In the genomic region with DNA sequence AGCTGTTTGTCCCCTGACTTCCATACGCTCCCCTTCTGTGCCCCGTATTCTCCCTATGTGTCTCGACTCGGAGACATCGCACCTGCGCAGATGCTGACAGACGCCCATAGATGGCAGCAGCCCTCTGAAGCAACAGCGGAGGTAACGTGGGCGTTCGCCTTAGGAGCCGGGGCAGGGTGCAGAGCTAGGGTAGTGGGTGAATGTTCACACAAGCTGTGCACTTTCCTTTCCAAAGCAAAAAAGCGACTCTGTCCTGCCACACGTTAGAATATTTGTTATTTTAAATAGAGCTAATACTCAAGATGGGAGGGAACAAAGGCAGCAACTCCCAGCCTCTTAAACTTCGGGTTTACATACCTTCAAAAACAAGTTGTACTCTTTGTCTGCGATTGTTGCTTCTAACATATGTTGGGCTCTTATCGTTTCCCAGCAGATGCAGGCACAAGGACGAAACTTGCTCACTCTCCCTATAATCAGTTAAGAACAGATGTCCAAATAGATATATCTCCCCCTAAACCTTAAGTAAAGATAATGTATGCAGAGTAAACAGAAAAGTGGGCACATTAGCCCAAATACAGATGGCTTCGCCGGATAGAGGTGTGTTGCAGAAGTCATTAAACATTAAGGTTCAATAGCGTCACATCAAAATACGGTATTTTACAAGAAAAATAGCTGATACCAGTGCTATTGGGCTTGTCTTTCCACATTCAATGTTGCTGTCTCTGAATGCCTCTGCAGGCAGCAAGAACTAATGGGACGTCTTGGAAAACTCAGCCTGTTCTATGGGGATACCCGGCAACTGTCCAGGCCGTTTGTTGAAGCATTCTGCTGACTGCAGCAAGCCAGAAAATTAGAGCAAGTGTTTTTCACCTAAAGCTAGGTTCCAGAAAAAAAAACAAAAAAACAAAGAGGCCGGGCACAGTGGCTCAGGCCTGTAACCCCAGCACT, we compare ENCODE assay signal across 9 cellular contexts.
DNase-seq lines count a peak whose midpoint lies in the region; ATAC-seq, FAIRE-seq and TF ChIP-seq lines count a peak whose summit lies in the region.
"Had no signal": no experiment of that assay in that cellular context is flagged by ENCODE, and none has a peak within 500 bp of the region (broad histone marks: within the 10 kb centered on the region; RNA-seq: fewer than 3 reads in every experiment).

No MANE protein-coding gene starts in this region.

- no peaks in the 10 kb centered on the region for H3K36me3 Mint-ChIP-seq in CD4-positive, alpha-beta T cell (ENCODE audit: low read depth)
- H3K36me3 Mint-ChIP-seq in progenitor cell of endocrine pancreas (ENCODE audit: insufficient read depth) = no peaks in the 10 kb centered on the region

- TF ChIP-seq CTCF in CD4-positive, alpha-beta T cell (IDR thresholded peaks at IDR 0.05) = peak; percentile 70
- TF ChIP-seq CTCF in progenitor cell of endocrine pancreas (IDR thresholded peaks at IDR 0.05; ENCODE audit: unreplicated experiment) = peak; percentile 75

- POLR2A ChIA-PET in CD4-positive, alpha-beta T cell (lab: Charles Lee) = interaction anchor here (1.3 to 1.6 kb wide), 2 partner anchors 489 to 491 kb away, joined by 6 read pairs; partner anchors contain the start of gene SFMBT2

- no peaks in the 10 kb centered on the region for H3K9me3 ChIP-seq in CD4-positive, alpha-beta T cell (ENCODE audit: control insufficient read depth, low read length)

- CTCF ChIA-PET in CD4-positive, alpha-beta T cell (lab: Charles Lee) = interaction anchor here (0.6 to 2.2 kb wide), 16 partner anchors 8 to 767 kb away, joined by 3 to 10 read pairs (median 4); partner anchors contain the start of gene SFMBT2

- no peak overlapping the region for H3K4me3 Mint-ChIP-seq in CD4-positive, alpha-beta T cell
- peak overlapping the region; percentile 40 for H3K4me3 Mint-ChIP-seq in progenitor cell of endocrine pancreas (ENCODE audit: low read depth)

- no peak for FAIRE-seq in urothelium cell line (lab: Jason Lieb, UNC)
- FAIRE-seq: TTC549 had no signal

- intact Hi-C loops in CD4-positive, alpha-beta T cell (cut with DNase I, micrococcal nuclease) = loop anchor here (1.0 to 10.0 kb wide), 5 partner anchors 334 to 767 kb away; no protein-coding TSS in a partner anchor
- intact Hi-C loops in Right ventricle myocardium inferior (cut with DNase I) = loop anchor here (2.0 to 5.0 kb wide), 2 partner anchors 332 to 490 kb away; partner anchors contain the start of gene SFMBT2

- peak; percentile 61 to 77 (median 67) for DNase-seq in CD4-positive, alpha-beta T cell
- peak; percentile 31 for DNase-seq in SHP77 treated with DMSO at 0.1 percent for 48 hours (lab: John Stamatoyannopoulos, UW)
- peak; percentile 75 for DNase-seq in activated gamma-delta T cell treated with Interleukin-2 at 50 U/mL for 16 hours
- peak; percentile 86 for DNase-seq in Right ventricle myocardium inferior (ENCODE audit: missing footprints)
- DNase-seq in progenitor cell of endocrine pancreas (ENCODE audit: low spot score, unreplicated experiment) = peak; percentile 51
- DNase-seq in urothelium cell line (ENCODE audit: low spot score) = peak; percentile 75

- H3K27ac ChIP-seq in CD4-positive, alpha-beta T cell (ENCODE audit: low read depth, low read length) = no peak overlapping the region

- H3K27me3 ChIP-seq in CD4-positive, alpha-beta T cell (ENCODE audit: control insufficient read depth, insufficient read depth, low read length) = no peaks in the 10 kb centered on the region

- no peak overlapping the region for H3K27ac Mint-ChIP-seq in CD4-positive, alpha-beta T cell
- H3K27ac Mint-ChIP-seq in progenitor cell of endocrine pancreas = peak overlapping the region; percentile 88

- H3K27me3 Mint-ChIP-seq in CD4-positive, alpha-beta T cell = peaks cover 6% of the 10 kb centered on the region
- H3K27me3 Mint-ChIP-seq in progenitor cell of endocrine pancreas = peaks cover 13% of the 10 kb centered on the region

- H3K9me3 Mint-ChIP-seq in CD4-positive, alpha-beta T cell = no peaks in the 10 kb centered on the region
- no peaks in the 10 kb centered on the region for H3K9me3 Mint-ChIP-seq in progenitor cell of endocrine pancreas (ENCODE audit: low read depth)

- ATAC-seq in CD4-positive, alpha-beta T cell (ENCODE audit: poor library complexity) = peak; percentile 100
- ATAC-seq in GM19372 (IDR thresholded peaks at IDR 0.05; ENCODE audit: low read depth, unreplicated experiment) (peak; percentile 98), HG03442 (IDR thresholded peaks at IDR 0.05; ENCODE audit: unreplicated experiment) (peak; percentile 96), Right ventricle myocardium inferior (peak; percentile 95)

- peaks cover 9% of the 10 kb centered on the region for H3K4me1 Mint-ChIP-seq in CD4-positive, alpha-beta T cell (ENCODE audit: low read depth)
- peaks cover 10% of the 10 kb centered on the region for H3K4me1 Mint-ChIP-seq in progenitor cell of endocrine pancreas (ENCODE audit: low read depth)

Comparison
In these comparisons a context has a peak if more than half of its experiments do, and no peak if none do; other contexts are left out.
1. DNase-seq: peak in every context shown above with its lines; median percentile 86 in Right ventricle myocardium inferior; 75 in activated gamma-delta T cell treated with Interleukin-2 at 50 U/mL for 16 hours; 75 in urothelium cell line; 67 in CD4-positive, alpha-beta T cell; 51 in progenitor cell of endocrine pancreas; 31 in SHP77 treated with DMSO at 0.1 percent for 48 hours.